Comparison of ENCODE assay signal across 8 cellular contexts in the genomic region with DNA sequence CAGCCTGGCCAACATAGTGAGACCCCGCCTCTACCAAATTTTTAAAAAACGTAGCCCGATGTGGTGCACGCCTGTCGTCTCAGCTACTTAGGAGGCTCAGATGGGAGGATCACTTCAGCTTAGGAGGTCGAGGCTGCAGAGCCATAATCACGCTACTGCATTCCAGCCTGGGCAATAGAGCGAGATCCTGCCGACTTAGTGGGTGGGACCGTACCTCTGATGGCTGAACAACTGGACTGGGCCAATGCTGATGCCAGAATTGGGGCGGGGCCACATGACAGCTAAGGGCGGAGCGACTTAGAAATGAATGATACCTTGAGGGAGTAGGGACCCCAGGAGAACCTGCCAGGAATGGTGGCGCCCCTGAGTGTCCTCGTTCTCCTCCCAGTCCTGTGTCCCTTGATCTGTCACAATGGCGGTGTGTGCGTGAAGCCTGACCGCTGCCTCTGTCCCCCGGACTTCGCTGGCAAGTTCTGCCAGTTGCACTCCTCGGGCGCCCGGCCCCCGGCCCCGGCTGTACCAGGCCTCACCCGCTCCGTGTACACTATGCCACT. TPM values are rescaled to one million over a fixed set of nuclear protein-coding genes. Genes with fewer than 3 reads are reported as not detected.
DNase-seq lines count a peak whose midpoint lies in the region; ATAC-seq and TF ChIP-seq lines count a peak whose summit lies in the region.

No MANE protein-coding gene starts in this region.

- TF ChIP-seq CTCF in right lobe of liver (IDR thresholded peaks at IDR 0.05) (no peak), transverse colon (IDR thresholded peaks at IDR 0.05) (no peak)

- H3K4me3 Mint-ChIP-seq in activated T-helper 17 cell treated with anti-CD3 and anti-CD28 coated beads, Interleukin-2, amount 50 U/mL, for 72 hours = peak overlapping the region; percentile 97

- TF ChIP-seq POLR2A in right lobe of liver (IDR thresholded peaks at IDR 0.05) (no peak), transverse colon (IDR thresholded peaks at IDR 0.05) (no peak)

- ATAC-seq in activated T-helper 17 cell treated with anti-CD3 and anti-CD28 coated beads, Interleukin-2, amount 50 U/mL, for 72 hours (replicated peaks) = no peak
- ATAC-seq in right lobe of liver = no peak
- no peak for ATAC-seq in GM21360 (IDR thresholded peaks at IDR 0.05; ENCODE audit: unreplicated experiment)

- peaks cover 8% of the 10 kb centered on the region for H3K27me3 Mint-ChIP-seq in activated T-helper 17 cell treated with anti-CD3 and anti-CD28 coated beads, Interleukin-2, amount 50 U/mL, for 72 hours

- no peaks in the 10 kb centered on the region for H3K9me3 Mint-ChIP-seq in activated T-helper 17 cell treated with anti-CD3 and anti-CD28 coated beads, Interleukin-2, amount 50 U/mL, for 72 hours

- H3K36me3 ChIP-seq in right lobe of liver (no peaks in the 10 kb centered on the region), transverse colon (no peaks in the 10 kb centered on the region)

- peak overlapping the region; percentile 84 for H3K27ac Mint-ChIP-seq in activated T-helper 17 cell treated with anti-CD3 and anti-CD28 coated beads, Interleukin-2, amount 50 U/mL, for 72 hours

- H3K9me3 ChIP-seq in right lobe of liver (no peaks in the 10 kb centered on the region), transverse colon (no peaks in the 10 kb centered on the region)

- 14% methylated on average over 2 of the region's 27 CpGs for WGBS in right lobe of liver (ENCODE audit: insufficient coverage, low coverage, low lambda C conversion rate, missing lambda C conversion rate)
- 19% methylated on average over 25 of the region's 27 CpGs; no CpG with 5 or more reads in 1 of the 2 donors for WGBS in transverse colon (ENCODE audit: low coverage in 1 of 2), 2 donors

- in situ Hi-C loops in transverse colon (cut with MboI; ENCODE audit: low pct_ligation_motif_present in 1 of 4, low pct_unique_long_range_greater_than_20kb in 1 of 4, low sequenced_read_pairs in 3 of 4) = no loop called here

- DNase-seq in activated T-cell treated with anti-CD3 and anti-CD28 coated beads, Interleukin-2, amount 50 U/mL, for 1 hour = peak; percentile 42
- DNase-seq in activated T-cell treated with anti-CD3 and anti-CD28 coated beads for 4 hours (no peak), right lobe of liver (no peak), transverse colon (peak; percentile 76), cerebellum (ENCODE audit: low spot score) (no peak)
- no peak for DNase-seq in stimulated activated CD4-positive, alpha-beta T cell treated with anti-CD3 and anti-CD28 coated beads, Interleukin-4, amount 100 ng/mL, for 24 hours

- TF ChIP-seq EP300 in transverse colon (IDR thresholded peaks at IDR 0.05; ENCODE audit: low read depth) = no peak

- peaks cover 0 to 35% (median 0%) of the 10 kb centered on the region in 4 donors for H3K4me1 ChIP-seq in right lobe of liver
- H3K4me1 ChIP-seq in transverse colon = peaks cover 44 to 94% (median 88%) of the 10 kb centered on the region in 4 donors

- intact Hi-C loops in right lobe of liver (cut with DNase I) = no loop called here
- intact Hi-C loops in transverse colon (cut with DNase I; ENCODE audit: low total_unique reads) = no loop called here

- H3K27ac ChIP-seq in right lobe of liver (no peak overlapping the region), transverse colon (peak overlapping the region; percentile 90 to 96 (median 91))

- H3K36me3 Mint-ChIP-seq in activated T-helper 17 cell treated with anti-CD3 and anti-CD28 coated beads, Interleukin-2, amount 50 U/mL, for 72 hours (ENCODE audit: low read depth) = no peaks in the 10 kb centered on the region

- H3K4me1 Mint-ChIP-seq in activated T-helper 17 cell treated with anti-CD3 and anti-CD28 coated beads, Interleukin-2, amount 50 U/mL, for 72 hours = peaks cover 43% of the 10 kb centered on the region

- H3K4me3 ChIP-seq in right lobe of liver (peak overlapping the region; percentile 38 to 48 (median 41)), transverse colon (peak overlapping the region in 3 of 4 donors; percentile 28 to 51 (median 47))

- H3K27me3 ChIP-seq in right lobe of liver (peaks cover 0 to 11% of the 10 kb centered on the region in 2 donors), transverse colon (peaks cover 19% of the 10 kb centered on the region)

RNA-seq across cellular contexts. Expression of a gene that starts 3.6 kb away (rescaled TPM):
- total RNA-seq in activated T-helper 17 cell treated with anti-CD3 and anti-CD28 coated beads, Interleukin-2, amount 50 U/mL, for 72 hours = 100 to 1,000 TPM; 117 to 331 TPM
- total RNA-seq in right lobe of liver = 10 to 100 TPM; 19.3 to 40.8 (median 34.4) TPM
- 100 to 1,000 TPM; 122 to 477 (median 253) TPM for total RNA-seq in transverse colon
- total RNA-seq in cerebellum = 36.8 TPM

RNA-seq across cellular contexts. Expression of a gene that starts 28.1 kb away (rescaled TPM):
- 100 to 1,000 TPM; 113 to 126 TPM for total RNA-seq in activated T-helper 17 cell treated with anti-CD3 and anti-CD28 coated beads, Interleukin-2, amount 50 U/mL, for 72 hours
- 10 to 100 TPM; 16.1 to 29.0 (median 22.4) TPM for total RNA-seq in right lobe of liver
- total RNA-seq in transverse colon = 100 to 1,000 TPM in 1 of 4 donors, 10 to 100 TPM in 3; 58.7 to 111 (median 60.9) TPM
- total RNA-seq in cerebellum = 3.3 TPM

Comparison
In these comparisons a context has a peak if more than half of its experiments do, and no peak if none do; other contexts are left out.
1. DNase-seq: peak in activated T-cell treated with anti-CD3 and anti-CD28 coated beads, Interleukin-2, amount 50 U/mL, for 1 hour (single experiment) and transverse colon (single experiment); none in activated T-cell treated with anti-CD3 and anti-CD28 coated beads for 4 hours (single experiment), right lobe of liver (0 of 3), stimulated activated CD4-positive, alpha-beta T cell treated with anti-CD3 and anti-CD28 coated beads, Interleukin-4, amount 100 ng/mL, for 24 hours (single experiment) and cerebellum (single experiment).
2. H3K27ac ChIP-seq: peak in transverse colon (4 of 4); none in right lobe of liver (0 of 3).